8 cellular contexts compared by ENCODE assay signal in genomic region chr20:40612837-40613236, GRCh38.
"Had no signal": no experiment of that assay in that cellular context is flagged by ENCODE, and none has a peak within 500 bp of the region (broad histone marks: within the 10 kb centered on the region; RNA-seq: fewer than 3 reads in every experiment).

No MANE protein-coding gene starts in this region.

- ATAC-seq: GM12878 had no signal

- DNase-seq: GDM1, GF-D8 had no signal

- FAIRE-seq: G401.6, GM12878, GM12891, GM12892, GM18507, GM19239 had no signal

- H3K4me3 ChIP-seq: GM12878 had no signal
